15 cellular contexts compared by ENCODE assay signal in genomic region chrX:2485789-2486345, GRCh38. TPM values are rescaled to one million over a fixed set of nuclear protein-coding genes. Genes with fewer than 3 reads are reported as not detected.
DNase-seq lines count a peak whose midpoint lies in the region; ATAC-seq, FAIRE-seq and TF ChIP-seq lines count a peak whose summit lies in the region.
"Had no signal": no experiment of that assay in that cellular context is flagged by ENCODE, and none has a peak within 500 bp of the region (broad histone marks: within the 10 kb centered on the region; RNA-seq: fewer than 3 reads in every experiment).

No MANE protein-coding gene starts in this region.

- H2AFZ ChIP-seq in H1 (ENCODE audit: low read length): no peak overlapping the region

- H2BK5ac ChIP-seq in H1 (ENCODE audit: low read depth, low read length): peak overlapping the region; percentile 87; the same call in 1 of the 2 replicates

- peak overlapping the region in 1 of 2 experiments; percentile 25; a peak in 1 of 4 replicates for H3K4me2 ChIP-seq in H1 (ENCODE audit: insufficient read depth in 1 of 2, low read depth in 2 of 2, low read length in 2 of 2)
- H3K4me2 ChIP-seq: A549, smooth muscle cell had no signal

- H4K8ac ChIP-seq in H1 (ENCODE audit: extremely low read depth, insufficient read depth, low read length): no peak overlapping the region

- no peaks in the 10 kb centered on the region for H3K9me3 ChIP-seq in heart right ventricle
- H3K9me3 ChIP-seq in H1 (ENCODE audit: insufficient read depth in 2 of 2, low read depth in 1 of 2, low read length in 1 of 2): no peaks in the 10 kb centered on the region
- H3K9me3 ChIP-seq in ovary: no peaks in the 10 kb centered on the region
- no peaks in the 10 kb centered on the region for H3K9me3 ChIP-seq in vagina
- H3K9me3 ChIP-seq in T-helper 17 cell (ENCODE audit: control insufficient read depth, low read length, poor library complexity, severe bottlenecking): no peaks in the 10 kb centered on the region
- H3K9me3 ChIP-seq: A549, Peyer's patch had no signal

- no peak overlapping the region for H2BK120ac ChIP-seq in H1 (replicated peaks; ENCODE audit: low read depth, low read length)

- H3K27me3 ChIP-seq in heart right ventricle (no peaks in the 10 kb centered on the region), H1 (replicated peaks in 1 of 4; ENCODE audit: control insufficient read depth in 3 of 4, extremely low read depth in 1 of 4, insufficient read depth in 3 of 4, low read length in 3 of 4) (no peaks in the 10 kb centered on the region), ovary (no peaks in the 10 kb centered on the region), vagina (no peaks in the 10 kb centered on the region)
- H3K27me3 ChIP-seq: Peyer's patch had no signal

- intact Hi-C loops in heart right ventricle (cut with DNase I) (loop anchor here in 1 of 10 donors (5.0 kb wide), 1 partner anchor 1159 kb away; no protein-coding TSS in a partner anchor), Right ventricle myocardium inferior (cut with DNase I) (no loop called here), ovary (cut with DNase I) (loop anchor here in 1 of 4 donors (10.0 kb wide), 1 partner anchor 161 kb away; no protein-coding TSS in a partner anchor), vagina (cut with DNase I) (no loop called here)

- H4K5ac ChIP-seq in H1 (ENCODE audit: insufficient read length, low read depth, low read length): no peak overlapping the region

- peaks cover 0 to 38% (median 13%) of the 10 kb centered on the region in 9 donors for H3K4me1 ChIP-seq in heart right ventricle
- peaks cover 5 to 13% (median 8%) of the 10 kb centered on the region in 4 experiments for H3K4me1 ChIP-seq in H1 (replicated peaks in 1 of 4; ENCODE audit: control insufficient read depth in 3 of 4, insufficient read depth in 4 of 4, low read length in 3 of 4)
- H3K4me1 ChIP-seq in ovary (ENCODE audit: insufficient read depth): peaks cover 5% of the 10 kb centered on the region
- peaks cover 19% of the 10 kb centered on the region for H3K4me1 ChIP-seq in vagina
- H3K4me1 ChIP-seq: A549, Peyer's patch had no signal

- TF ChIP-seq EP300 in H1 (IDR thresholded peaks at IDR 0.05; ENCODE audit: borderline replicate concordance in 1 of 2, low read depth in 2 of 2, low read length in 2 of 2) (no peak), ovary (IDR thresholded peaks at IDR 0.05) (no peak)

- H3K27me3 Mint-ChIP-seq in stimulated activated naive CD8-positive, alpha-beta T cell treated with anti-CD3 and anti-CD28 coated beads, Interleukin-15, amount 100 ng/mL, for 72 hours: no peaks in the 10 kb centered on the region
- no peaks in the 10 kb centered on the region for H3K27me3 Mint-ChIP-seq in T-helper 17 cell

- H3K79me1 ChIP-seq in H1 (ENCODE audit: low read depth, low read length): peaks cover 12% of the 10 kb centered on the region

- DNase-seq in heart right ventricle (no peak), Right ventricle myocardium inferior (ENCODE audit: missing footprints) (no peak), H1 (ENCODE audit: low read depth in 1 of 2, low spot score in 2 of 2) (no peak), ovary (no peak), vagina (ENCODE audit: extremely low spot score in 2 of 2) (no peak), NCI-H82 (lab: John Stamatoyannopoulos, UW) (no peak), T-helper 17 cell (no peak)
- no peak for DNase-seq in stimulated activated naive CD8-positive, alpha-beta T cell treated with anti-CD3 and anti-CD28 coated beads, Interleukin-15, amount 100 ng/mL, for 72 hours
- DNase-seq: activated gamma-delta T cell; NCI-H2081 treated with DMSO at 0.1 percent for 48 hours; NCI-H69; stimulated activated naive CD8-positive, alpha-beta T cell treated with anti-CD3 and anti-CD28 coated beads, Interleukin-15, Interleukin-2, amounts not matched to agents 100 U/mL and 50 U/mL, for 24 hours had no signal

- H3K36me3 ChIP-seq in heart right ventricle: peaks cover 3 to 51% (median 40%) of the 10 kb centered on the region in 9 donors
- H3K36me3 ChIP-seq in H1 (ENCODE audit: control insufficient read depth in 2 of 4, insufficient read depth in 4 of 4, low read length in 3 of 4): peaks cover 10 to 46% (median 36%) of the 10 kb centered on the region in 4 experiments; a peak in 7 of 8 replicates
- H3K36me3 ChIP-seq in ovary: no peaks in the 10 kb centered on the region
- peaks cover 0 to 28% of the 10 kb centered on the region in 2 donors for H3K36me3 ChIP-seq in vagina

- TF ChIP-seq POLR2A in H1 (IDR thresholded peaks at IDR 0.05; ENCODE audit: control extremely low read depth in 1 of 2, low read depth in 2 of 2, low read length in 2 of 2): no peak
- no peak for TF ChIP-seq POLR2A in ovary (IDR thresholded peaks at IDR 0.05)
- TF ChIP-seq POLR2A in vagina (IDR thresholded peaks at IDR 0.05): no peak

- 0 out of 2 replicates have a peak overlapping the region, but pooled peaks have one; percentile 18 for H2BK15ac ChIP-seq in H1 (ENCODE audit: low read length)

- no peak overlapping the region for H3K27ac Mint-ChIP-seq in stimulated activated naive CD8-positive, alpha-beta T cell treated with anti-CD3 and anti-CD28 coated beads, Interleukin-15, amount 100 ng/mL, for 72 hours
- no peak overlapping the region for H3K27ac Mint-ChIP-seq in T-helper 17 cell

- H2BK20ac ChIP-seq in H1 (ENCODE audit: low read length): 0 out of 2 replicates have a peak overlapping the region, but pooled peaks have one; percentile 77

- H3K4me3 Mint-ChIP-seq in stimulated activated naive CD8-positive, alpha-beta T cell treated with anti-CD3 and anti-CD28 coated beads, Interleukin-15, amount 100 ng/mL, for 72 hours: no peak overlapping the region
- H3K4me3 Mint-ChIP-seq in T-helper 17 cell: no peak overlapping the region

- ATAC-seq in heart right ventricle (no peak), Right ventricle myocardium inferior (no peak), T-helper 17 cell (no peak)
- ATAC-seq in stimulated activated naive CD8-positive, alpha-beta T cell treated with anti-CD3 and anti-CD28 coated beads, Interleukin-15, amount 100 ng/mL, for 72 hours: no peak
- ATAC-seq: A549; stimulated activated naive CD8-positive, alpha-beta T cell treated with anti-CD3 and anti-CD28 coated beads, Interleukin-15, Interleukin-2, amounts not matched to agents 100 U/mL and 50 U/mL, for 24 hours had no signal

- TF ChIP-seq CTCF in heart right ventricle (IDR thresholded peaks at IDR 0.05) (no peak), H1 (IDR thresholded peaks at IDR 0.05; ENCODE audit: control extremely low read depth in 1 of 3, insufficient read depth in 1 of 3, low read depth in 1 of 3, low read length in 3 of 3) (no peak), ovary (IDR thresholded peaks at IDR 0.05) (no peak), vagina (IDR thresholded peaks at IDR 0.05) (no peak)

- no peak overlapping the region for H3K14ac ChIP-seq in H1 (ENCODE audit: insufficient read length)

- peak overlapping the region; percentile 94; the same call in 1 of the 2 replicates for H2BK12ac ChIP-seq in H1 (ENCODE audit: low read depth, low read length)

- H3K27ac ChIP-seq in heart right ventricle (peak overlapping the region in 9 of 10 donors; percentile 24 to 80 (median 63)), H1 (ENCODE audit: low read depth, low read length) (peak overlapping the region; percentile 29; the same call in 1 of the 2 replicates), ovary (peak overlapping the region; percentile 68 to 78), vagina (peak overlapping the region; percentile 71)

- peak overlapping the region; percentile 98; the same call in 1 of the 2 replicates for H2AK5ac ChIP-seq in H1 (ENCODE audit: low read depth, low read length)

- H4K91ac ChIP-seq in H1 (replicated peaks; ENCODE audit: insufficient read length, low read length): no peak overlapping the region

- H3K18ac ChIP-seq in H1 (ENCODE audit: extremely low read depth, low read length): no peak overlapping the region

- peaks cover 3% of the 10 kb centered on the region for H3K36me3 Mint-ChIP-seq in T-helper 17 cell (ENCODE audit: low read depth)

- H3K79me2 ChIP-seq in H1 (ENCODE audit: control insufficient read depth in 1 of 2, insufficient read depth in 2 of 2, low read length in 2 of 2): peaks cover 6 to 79% of the 10 kb centered on the region in 2 experiments; a peak in 3 of 4 replicates

- POLR2A ChIA-PET in H1 (lab: Charles Lee; ENCODE audit: partially characterized antibody): no interaction called here

- H3K4ac ChIP-seq in H1 (replicated peaks; ENCODE audit: insufficient read length, low read depth, low read length): no peak overlapping the region

- no peak for TF ChIP-seq RAD21 in H1 (IDR thresholded peaks at IDR 0.05 in 1 of 2, conservative IDR thresholded peaks at IDR 0.05 in 1 of 2; ENCODE audit: low read depth in 2 of 2, low read length in 2 of 2)

- CTCF ChIA-PET in H1 (lab: Charles Lee; ENCODE audit: partially characterized antibody): no interaction called here

- no peak overlapping the region for H3K9ac ChIP-seq in H1 (replicated peaks in 1 of 4; ENCODE audit: extremely low read depth in 1 of 4, low read depth in 3 of 4, low read length in 3 of 4)

- H3K4me1 Mint-ChIP-seq in stimulated activated naive CD8-positive, alpha-beta T cell treated with anti-CD3 and anti-CD28 coated beads, Interleukin-15, amount 100 ng/mL, for 72 hours: no peaks in the 10 kb centered on the region
- H3K4me1 Mint-ChIP-seq in T-helper 17 cell: peaks cover 3% of the 10 kb centered on the region

- FAIRE-seq in H1 (lab: Jason Lieb, UNC): no peak
- FAIRE-seq: A549 had no signal

- peaks cover 2% of the 10 kb centered on the region; the same call in 1 of the 2 replicates for H3K23me2 ChIP-seq in H1 (ENCODE audit: low read depth, low read length)

- 67 to 69% methylated on average over 10 of the region's 10 CpGs for WGBS in heart right ventricle, 2 donors
- WGBS in H1 (ENCODE audit: extremely low coverage in 1 of 2, insufficient coverage in 1 of 2, insufficient read length in 1 of 2, insufficient replicate concordance in 2 of 2, low coverage in 1 of 2, low lambda C conversion rate in 2 of 2, missing lambda C conversion rate in 1 of 2), 2 experiments: 87% methylated on average over 10 of the region's 10 CpGs; no CpG with 5 or more reads in 1 of the 2 experiments
- WGBS in ovary, 3 donors: 24 to 40% (median 38%) methylated on average over 10 of the region's 10 CpGs

- no peak overlapping the region for H3K4me3 ChIP-seq in heart right ventricle
- no peak overlapping the region for H3K4me3 ChIP-seq in H1 (ENCODE audit: extremely low read depth in 1 of 4, insufficient read depth in 2 of 4, low read depth in 3 of 4, low read length in 4 of 4)
- no peak overlapping the region for H3K4me3 ChIP-seq in ovary
- peak overlapping the region in 1 of 2 donors; percentile 13 for H3K4me3 ChIP-seq in vagina
- H3K4me3 ChIP-seq: A549, Peyer's patch, smooth muscle cell had no signal

- H4K20me1 ChIP-seq in H1 (replicated peaks in 1 of 2; ENCODE audit: control insufficient read depth in 1 of 2, insufficient read depth in 2 of 2, low read length in 2 of 2): peaks cover 9 to 11% of the 10 kb centered on the region in 2 experiments

- H3K56ac ChIP-seq in H1 (replicated peaks; ENCODE audit: insufficient read length, low read depth, low read length): no peak overlapping the region

- H3K9me3 Mint-ChIP-seq in stimulated activated naive CD8-positive, alpha-beta T cell treated with anti-CD3 and anti-CD28 coated beads, Interleukin-15, amount 100 ng/mL, for 72 hours: no peaks in the 10 kb centered on the region

- no peak overlapping the region for H3K23ac ChIP-seq in H1 (ENCODE audit: insufficient read length)

RNA-seq across cellular contexts. Expression of gene DHRSX, which starts 14.9 kb away (rescaled TPM):
- 10 to 100 TPM; 21.1 to 35.9 (median 28.5) TPM for total RNA-seq in heart right ventricle
- 10 to 100 TPM; 13.8 to 20.5 TPM for polyA plus RNA-seq in heart right ventricle
- total RNA-seq in Right ventricle myocardium inferior: 31.0 TPM
- total RNA-seq in H1 (2021; fragmentation: NEBNext Ultra II Directional; extraction: Animal tissue kit (Norgen Biotek cat#: 25700)): 29.1 and 35.1 TPM in 2 replicates
- 43.4 and 46.8 TPM in 2 replicates for polyA plus RNA-seq in H1 (2011; rRNA removed)
- polyA plus RNA-seq in H1 (2011; cell fraction: cytosol; rRNA removed): 36.5 TPM
- polyA plus RNA-seq in H1 (2011; cell fraction: nucleus; rRNA removed): 54.8 TPM
- polyA plus RNA-seq in H1 (2012, experiment 1 of 2): 29.2 to 34.0 TPM (median 33.8 TPM) in 4 replicates
- polyA plus RNA-seq in H1 (2012, experiment 2 of 2): 30.9 TPM
- polyA plus RNA-seq in H1 (2013, experiment 1 of 2): 22.1 TPM
- polyA plus RNA-seq in H1 (2013, experiment 2 of 2): 23.6 TPM
- polyA minus RNA-seq in H1 (2011; rRNA and poly(A)+ RNA removed): 51.6 and 57.5 TPM in 2 replicates
- polyA minus RNA-seq in H1 (2011; cell fraction: cytosol; rRNA and poly(A)+ RNA removed): 15.0 TPM
- polyA minus RNA-seq in H1 (2011; cell fraction: nucleus; rRNA and poly(A)+ RNA removed): 45.8 TPM
- total RNA-seq in ovary: 10 to 100 TPM; 12.2 to 25.9 (median 20.4) TPM
- polyA plus RNA-seq in ovary: 10 to 100 TPM; 19.0 to 23.1 TPM
- 26.0 TPM for total RNA-seq in vagina
- 10 to 100 TPM; 11.6 to 14.2 TPM for total RNA-seq in T-helper 17 cell

RNA-seq across cellular contexts. Expression of gene ZBED1, which starts 14.9 kb away (rescaled TPM):
- total RNA-seq in heart right ventricle (10 to 100 TPM; 41.5 to 60.8 (median 54.4) TPM), Right ventricle myocardium inferior (64.8 TPM), ovary (10 to 100 TPM; 23.4 to 39.0 (median 25.9) TPM), vagina (32.7 TPM), T-helper 17 cell (10 to 100 TPM; 19.8 to 19.9 TPM)
- polyA plus RNA-seq in heart right ventricle (10 to 100 TPM; 19.0 to 23.6 TPM), H1 (2011; rRNA removed) (28.5 and 41.4 TPM in 2 replicates), ovary (10 to 100 TPM; 26.0 to 28.8 TPM)
- total RNA-seq in H1 (2021; fragmentation: NEBNext Ultra II Directional; extraction: Animal tissue kit (Norgen Biotek cat#: 25700)): 45.8 and 46.4 TPM in 2 replicates
- 33.4 TPM for polyA plus RNA-seq in H1 (2011; cell fraction: cytosol; rRNA removed)
- polyA plus RNA-seq in H1 (2011; cell fraction: nucleus; rRNA removed): 34.7 TPM
- polyA plus RNA-seq in H1 (2012, experiment 1 of 2): 23.6 to 30.7 TPM (median 29.1 TPM) in 4 replicates
- 29.3 TPM for polyA plus RNA-seq in H1 (2012, experiment 2 of 2)
- polyA plus RNA-seq in H1 (2013, experiment 1 of 2): 19.5 TPM
- 17.9 TPM for polyA plus RNA-seq in H1 (2013, experiment 2 of 2)
- polyA minus RNA-seq in H1 (2011; rRNA and poly(A)+ RNA removed): 29.9 and 30.2 TPM in 2 replicates
- polyA minus RNA-seq in H1 (2011; cell fraction: cytosol; rRNA and poly(A)+ RNA removed): 40.1 TPM
- polyA minus RNA-seq in H1 (2011; cell fraction: nucleus; rRNA and poly(A)+ RNA removed): 31.7 TPM
